9 cellular contexts compared by ENCODE assay signal in genomic region chr6:160462551-160463109, GRCh38.
DNase-seq lines count a peak whose midpoint lies in the region; ATAC-seq and TF ChIP-seq lines count a peak whose summit lies in the region.
"Had no signal": no experiment of that assay in that cellular context is flagged by ENCODE, and none has a peak within 500 bp of the region (broad histone marks: within the 10 kb centered on the region; RNA-seq: fewer than 3 reads in every experiment).

No MANE protein-coding gene starts in this region.

- ATAC-seq in GM21381 (IDR thresholded peaks at IDR 0.05; ENCODE audit: unreplicated experiment), result peak; percentile 95

- H3K4me3 ChIP-seq in fibroblast of villous mesenchyme (ENCODE audit: low read depth, low read length), result no peak overlapping the region
- no peak overlapping the region for H3K4me3 ChIP-seq in prostate gland
- H3K4me3 ChIP-seq: pancreas had no signal

- no peak overlapping the region for H3K27ac ChIP-seq in prostate gland
- H3K27ac ChIP-seq: pancreas had no signal

- no peaks in the 10 kb centered on the region for H3K36me3 ChIP-seq in prostate gland
- H3K36me3 ChIP-seq: pancreas had no signal

- no peaks in the 10 kb centered on the region for H3K9me3 ChIP-seq in prostate gland
- H3K9me3 ChIP-seq: pancreas had no signal

- no peaks in the 10 kb centered on the region for H3K4me1 ChIP-seq in prostate gland (replicated peaks)
- H3K4me1 ChIP-seq: pancreas had no signal

- H3K27me3 ChIP-seq in prostate gland (replicated peaks; ENCODE audit: insufficient read depth), result no peaks in the 10 kb centered on the region
- H3K27me3 ChIP-seq: pancreas had no signal

- TF ChIP-seq CTCF in fibroblast of villous mesenchyme (IDR thresholded peaks at IDR 0.05; ENCODE audit: insufficient read depth, low read depth, low read length) (no peak), prostate gland (IDR thresholded peaks at IDR 0.05) (no peak)

- TF ChIP-seq POLR2A in prostate gland (IDR thresholded peaks at IDR 0.05), result no peak

- WGBS in prostate gland, result 71% methylated on average over 3 of the region's 3 CpGs

- intact Hi-C loops in prostate gland (cut with DNase I), result no loop called here

- DNase-seq in COLO829 (ENCODE audit: low spot score), result peak; percentile 51
- peak; percentile 37 for DNase-seq in HPDE6-E6E7 (ENCODE audit: extremely low spot score)
- peak; percentile 15 to 28 for DNase-seq in activated CD4-positive, alpha-beta T cell treated with anti-CD3 and anti-CD28 coated beads, Interleukin-2, amount 50 U/mL, for 48 hours
- DNase-seq in fibroblast of villous mesenchyme (ENCODE audit: low read depth), result peak; percentile 87
- DNase-seq in prostate gland (ENCODE audit: low spot score), result no peak
- no peak for DNase-seq in NCI-H510A (lab: John Stamatoyannopoulos, UW)
- no peak for DNase-seq in C1 segment of cervical spinal cord (lab: John Stamatoyannopoulos, UW)
- DNase-seq: pancreas had no signal

Comparison
In these comparisons a context has a peak if more than half of its experiments do, and no peak if none do; other contexts are left out.
1. DNase-seq: peak in COLO829 (single experiment), HPDE6-E6E7 (single experiment), activated CD4-positive, alpha-beta T cell treated with anti-CD3 and anti-CD28 coated beads, Interleukin-2, amount 50 U/mL, for 48 hours (2 of 2) and fibroblast of villous mesenchyme (single experiment); none in prostate gland (single experiment), NCI-H510A (single experiment) and C1 segment of cervical spinal cord (0 of 14).